Comparison of ENCODE assay signal across 17 cellular contexts in the genomic region with DNA sequence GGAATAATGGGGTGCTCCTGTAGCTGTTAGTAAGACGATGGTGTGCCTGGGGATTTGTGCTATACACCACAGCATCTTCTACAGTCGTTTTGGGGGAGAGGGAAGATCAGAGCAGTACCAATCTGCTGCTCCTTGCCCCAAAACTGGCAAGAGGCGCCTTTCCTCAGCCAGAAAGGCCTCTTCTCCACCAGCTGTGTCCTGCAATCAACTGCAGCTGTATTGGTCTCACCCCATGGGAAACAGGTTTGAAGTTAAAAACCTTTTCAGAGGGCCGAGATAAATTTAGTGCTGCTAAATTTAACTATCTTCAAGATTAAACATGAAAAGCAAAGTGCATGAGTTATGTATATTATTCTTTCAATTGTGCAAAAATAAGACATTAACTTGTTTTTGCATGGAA. TPM values are rescaled to one million over a fixed set of nuclear protein-coding genes. Genes with fewer than 3 reads are reported as not detected.
DNase-seq lines count a peak whose midpoint lies in the region; ATAC-seq and TF ChIP-seq lines count a peak whose summit lies in the region.
"Had no signal": no experiment of that assay in that cellular context is flagged by ENCODE, and none has a peak within 500 bp of the region (broad histone marks: within the 10 kb centered on the region; RNA-seq: fewer than 3 reads in every experiment).

No MANE protein-coding gene starts in this region.

- H4K20me1 ChIP-seq in MM.1S (ENCODE audit: insufficient read depth, low read length) = no peaks in the 10 kb centered on the region

- H3K9me3 ChIP-seq in MM.1S (replicated peaks; ENCODE audit: insufficient read depth, low read length) = no peaks in the 10 kb centered on the region
- H3K9me3 ChIP-seq: SJSA1 had no signal

- intact Hi-C loops in activated naive CD4-positive, alpha-beta T cell treated with anti-CD3 and anti-CD28 coated beads for 36 hours (cut with micrococcal nuclease) = no loop called here

- H3K36me3 Mint-ChIP-seq in activated naive CD4-positive, alpha-beta T cell treated with anti-CD3 and anti-CD28 coated beads for 36 hours (ENCODE audit: low read depth) = peaks cover 3% of the 10 kb centered on the region
- H3K36me3 Mint-ChIP-seq in brain = no peaks in the 10 kb centered on the region
- H3K36me3 Mint-ChIP-seq in stimulated activated naive B cell treated with anti-CD40 and anti-IgM and Interleukin-4, amounts not matched to agents 10 μg/mL and 1 μg/mL and 100 μg/mL, for 72 hours = peaks cover 4 to 7% of the 10 kb centered on the region in 2 donors

- peak overlapping the region; percentile 60; the same call in 1 of the 2 replicates for H3K4me2 ChIP-seq in MM.1S (ENCODE audit: low read depth, low read length)

- TF ChIP-seq CTCF in MM.1S (IDR thresholded peaks at IDR 0.05; ENCODE audit: low read length) (no peak), brain (conservative IDR thresholded peaks at IDR 0.05) (no peak)

- no peaks in the 10 kb centered on the region for H3K9me2 ChIP-seq in MM.1S (replicated peaks; ENCODE audit: insufficient read depth, low read length)

- CTCF ChIA-PET in activated naive CD4-positive, alpha-beta T cell treated with anti-CD3 and anti-CD28 coated beads for 36 hours (lab: Charles Lee) = interaction anchor here (1.1 to 5.3 kb wide), 2 partner anchors 15 to 382 kb away, joined by 3 to 65 read pairs; no protein-coding TSS in a partner anchor

- no peak overlapping the region for H3K4me3 ChIP-seq in MM.1S (ENCODE audit: low read length)
- H3K4me3 ChIP-seq: lung, SJSA1 had no signal

- no peak for ATAC-seq in stimulated activated naive B cell treated with anti-CD40 and anti-IgM and Interleukin-4, amounts not matched to agents 10 μg/mL and 1 μg/mL and 100 μg/mL, for 72 hours (replicated peaks)
- ATAC-seq in HG02763 (IDR thresholded peaks at IDR 0.05; ENCODE audit: unreplicated experiment) (no peak), HG03045 (IDR thresholded peaks at IDR 0.05; ENCODE audit: unreplicated experiment) (no peak)

- H3K27ac ChIP-seq in MM.1S (ENCODE audit: low read length) = peak overlapping the region; percentile 29; the same call in 1 of the 2 replicates
- H3K27ac ChIP-seq: SJSA1 had no signal

- no peaks in the 10 kb centered on the region for H3K9me3 Mint-ChIP-seq in activated naive CD4-positive, alpha-beta T cell treated with anti-CD3 and anti-CD28 coated beads for 36 hours
- no peaks in the 10 kb centered on the region for H3K9me3 Mint-ChIP-seq in brain
- H3K9me3 Mint-ChIP-seq in stimulated activated naive B cell treated with anti-CD40 and anti-IgM and Interleukin-4, amounts not matched to agents 10 μg/mL and 1 μg/mL and 100 μg/mL, for 72 hours = no peaks in the 10 kb centered on the region

- H3K36me3 ChIP-seq in MM.1S (replicated peaks; ENCODE audit: insufficient read depth, low read length) = no peaks in the 10 kb centered on the region

- no peaks in the 10 kb centered on the region for H3K27me3 ChIP-seq in MM.1S (replicated peaks; ENCODE audit: insufficient read depth, low read length)
- H3K27me3 ChIP-seq: SJSA1 had no signal

- no peak overlapping the region for H3K9ac ChIP-seq in MM.1S (ENCODE audit: low read length)

- H3K27ac Mint-ChIP-seq in activated naive CD4-positive, alpha-beta T cell treated with anti-CD3 and anti-CD28 coated beads for 36 hours = no peak overlapping the region
- H3K27ac Mint-ChIP-seq in brain = peak overlapping the region in 4 of 5 experiments; percentile 25 to 90 (median 66)
- H3K27ac Mint-ChIP-seq in stimulated activated naive B cell treated with anti-CD40 and anti-IgM and Interleukin-4, amounts not matched to agents 10 μg/mL and 1 μg/mL and 100 μg/mL, for 72 hours = no peak overlapping the region

- peaks cover 18% of the 10 kb centered on the region for H3K4me1 Mint-ChIP-seq in activated naive CD4-positive, alpha-beta T cell treated with anti-CD3 and anti-CD28 coated beads for 36 hours (ENCODE audit: low read depth)
- peaks cover 37% of the 10 kb centered on the region for H3K4me1 Mint-ChIP-seq in brain
- peaks cover 23 to 46% of the 10 kb centered on the region in 2 donors for H3K4me1 Mint-ChIP-seq in stimulated activated naive B cell treated with anti-CD40 and anti-IgM and Interleukin-4, amounts not matched to agents 10 μg/mL and 1 μg/mL and 100 μg/mL, for 72 hours

- peaks cover 29% of the 10 kb centered on the region for H3K79me2 ChIP-seq in MM.1S (ENCODE audit: low read length)

- no peak for DNase-seq in activated naive CD4-positive, alpha-beta T cell treated with anti-CD3 and anti-CD28 coated beads for 36 hours
- DNase-seq in activated naive CD4-positive, alpha-beta T cell (lab: John Stamatoyannopoulos, UW) = no peak
- DNase-seq in MM.1S (peak; percentile 38), HUDEP-2 (lab: John Stamatoyannopoulos, UW; ENCODE audit: unreplicated experiment in 76 of 76) (no peak)
- DNase-seq in stimulated activated naive B cell treated with anti-CD40 and anti-IgM and Interleukin-4, amounts not matched to agents 10 μg/mL and 1 μg/mL and 100 μg/mL, for 72 hours = no peak
- DNase-seq: activated CD8-positive, alpha-beta memory T cell treated with anti-CD3 and anti-CD28 coated beads, Interleukin-2, amount 50 U/mL, for 4 hours; anterior cingulate cortex; IMR-90; NCI-H1436; NCI-H226; stimulated activated CD4-positive, alpha-beta T cell treated with anti-CD3 and anti-CD28 coated beads, Interleukin-2, amount 100 ng/mL, for 48 hours; trophoblast cell had no signal

- H3K4me3 Mint-ChIP-seq in activated naive CD4-positive, alpha-beta T cell treated with anti-CD3 and anti-CD28 coated beads for 36 hours = peak overlapping the region; percentile 41
- peak overlapping the region; percentile 51 to 86 (median 72) for H3K4me3 Mint-ChIP-seq in brain
- peak overlapping the region; percentile 16 to 19 for H3K4me3 Mint-ChIP-seq in stimulated activated naive B cell treated with anti-CD40 and anti-IgM and Interleukin-4, amounts not matched to agents 10 μg/mL and 1 μg/mL and 100 μg/mL, for 72 hours

- peaks cover 22% of the 10 kb centered on the region for H3K4me1 ChIP-seq in MM.1S (ENCODE audit: low read length)

- peaks cover 22% of the 10 kb centered on the region for H3F3A ChIP-seq in MM.1S (ENCODE audit: insufficient read depth, low read length)

- no peak overlapping the region for H2AFZ ChIP-seq in MM.1S (ENCODE audit: low read length)

- H3K27me3 Mint-ChIP-seq in activated naive CD4-positive, alpha-beta T cell treated with anti-CD3 and anti-CD28 coated beads for 36 hours (ENCODE audit: low read depth) = no peaks in the 10 kb centered on the region
- H3K27me3 Mint-ChIP-seq in brain = peaks cover 6% of the 10 kb centered on the region
- no peaks in the 10 kb centered on the region for H3K27me3 Mint-ChIP-seq in stimulated activated naive B cell treated with anti-CD40 and anti-IgM and Interleukin-4, amounts not matched to agents 10 μg/mL and 1 μg/mL and 100 μg/mL, for 72 hours

RNA-seq across cellular contexts. Expression of a gene that starts 1.2 kb away (rescaled TPM):
- total RNA-seq in activated naive CD4-positive, alpha-beta T cell treated with anti-CD3 and anti-CD28 coated beads for 36 hours = 10 to 100 TPM; 47.8 to 49.7 TPM
- 17.1 TPM for polyA plus RNA-seq in brain (ENCODE audit: insufficient read depth, low read depth, low replicate concordance)

Comparison
In these comparisons a context has a peak if more than half of its experiments do, and no peak if none do; other contexts are left out.
1. H3K27ac Mint-ChIP-seq: peak in brain (4 of 5); none in activated naive CD4-positive, alpha-beta T cell treated with anti-CD3 and anti-CD28 coated beads for 36 hours (single experiment) and stimulated activated naive B cell treated with anti-CD40 and anti-IgM and Interleukin-4, amounts not matched to agents 10 μg/mL and 1 μg/mL and 100 μg/mL, for 72 hours (single experiment).
2. H3K4me3 Mint-ChIP-seq: peak in every context shown above with its lines; median percentile 72 in brain; 41 in activated naive CD4-positive, alpha-beta T cell treated with anti-CD3 and anti-CD28 coated beads for 36 hours; 18 in stimulated activated naive B cell treated with anti-CD40 and anti-IgM and Interleukin-4, amounts not matched to agents 10 μg/mL and 1 μg/mL and 100 μg/mL, for 72 hours.